ENCODE assay signal across 13 cellular contexts in genomic region chr1:226719596-226720386, GRCh38. TPM values are rescaled to one million over a fixed set of nuclear protein-coding genes. Genes with fewer than 3 reads are reported as not detected.
DNase-seq lines count a peak whose midpoint lies in the region; ATAC-seq and TF ChIP-seq lines count a peak whose summit lies in the region.
"Had no signal": no experiment of that assay in that cellular context is flagged by ENCODE, and none has a peak within 500 bp of the region (broad histone marks: within the 10 kb centered on the region; RNA-seq: fewer than 3 reads in every experiment).

No MANE protein-coding gene starts in this region.

- peak overlapping the region; percentile 66 for H3K9ac ChIP-seq in trophoblast cell (ENCODE audit: low read length)

- H4K20me1 ChIP-seq in OCI-LY7 (ENCODE audit: insufficient read depth, low read length), result peaks cover 14% of the 10 kb centered on the region

- no peak overlapping the region for H2BK12ac ChIP-seq in trophoblast cell (ENCODE audit: low read length)

- no peak overlapping the region for H3K14ac ChIP-seq in trophoblast cell (ENCODE audit: low read length)

- H3K4me1 ChIP-seq in OCI-LY7 (ENCODE audit: insufficient read depth, low read length, poor library complexity, severe bottlenecking) (peaks cover 65% of the 10 kb centered on the region), trophoblast cell (ENCODE audit: control insufficient read depth in 1 of 2, insufficient read depth in 2 of 2, low read length in 2 of 2) (peaks cover 16 to 17% of the 10 kb centered on the region in 2 experiments), A673 (ENCODE audit: insufficient read depth, low read length, poor library complexity, severe bottlenecking) (peaks cover 20% of the 10 kb centered on the region)

- TF ChIP-seq CTCF in OCI-LY7 (conservative IDR thresholded peaks at IDR 0.05; ENCODE audit: low read length) (no peak), dorsolateral prefrontal cortex (IDR thresholded peaks at IDR 0.05 in 54 of 56, conservative IDR thresholded peaks at IDR 0.05 in 2 of 56; ENCODE audit: low read depth in 1 of 56, partially characterized antibody in 56 of 56) (no peak), A673 (conservative IDR thresholded peaks at IDR 0.05; ENCODE audit: low read depth, low read length) (no peak)

- H3K79me2 ChIP-seq in OCI-LY7 (ENCODE audit: insufficient read depth, low read depth, low read length), result peaks cover 96% of the 10 kb centered on the region
- no peaks in the 10 kb centered on the region for H3K79me2 ChIP-seq in trophoblast cell (ENCODE audit: control insufficient read depth, insufficient read depth, low read length, poor library complexity)

- H3K36me3 ChIP-seq in OCI-LY7 (ENCODE audit: insufficient read depth, low read length), result peaks cover 74% of the 10 kb centered on the region
- no peaks in the 10 kb centered on the region for H3K36me3 ChIP-seq in trophoblast cell (ENCODE audit: control insufficient read depth in 1 of 2, insufficient read depth in 2 of 2, low read length in 2 of 2)
- no peaks in the 10 kb centered on the region for H3K36me3 ChIP-seq in A673 (ENCODE audit: insufficient read depth, low read length, poor library complexity, severe bottlenecking)
- H3K36me3 ChIP-seq: gastrocnemius medialis had no signal

- DNase-seq in NCI-H2171 treated with DMSO at 0.1 percent for 48 hours (lab: John Stamatoyannopoulos, UW) (peak; percentile 20), NCI-H2171 (lab: John Stamatoyannopoulos, UW) (no peak), OCI-LY7 (ENCODE audit: low spot score) (no peak), dorsolateral prefrontal cortex (no peak), trophoblast cell (no peak), A673 (ENCODE audit: low spot score) (no peak), NCI-H1694 (lab: John Stamatoyannopoulos, UW) (no peak)
- DNase-seq: activated CD4-positive, alpha-beta T cell treated with anti-CD3 and anti-CD28 coated beads, Interleukin-2, amount 50 U/mL, for 4 hours; effector CD4-positive, alpha-beta T cell; gastrocnemius medialis; NCI-H187 had no signal

- no CpG with 5 or more reads among the region's 11 CpGs for WGBS in trophoblast cell (ENCODE audit: extremely low coverage, insufficient coverage, insufficient read length)

- peak overlapping the region; percentile 37 for H3K23ac ChIP-seq in trophoblast cell (ENCODE audit: low read length)

- H3K79me1 ChIP-seq in trophoblast cell (ENCODE audit: low read length), result peaks cover 3% of the 10 kb centered on the region

- CTCF ChIA-PET in OCI-LY7 (lab: Charles Lee; ENCODE audit: unreplicated experiment), result no interaction called here
- CTCF ChIA-PET in A673 (lab: Charles Lee), result no interaction called here

- POLR2A ChIA-PET in OCI-LY7 (lab: Charles Lee), result interaction anchor here (0.6 kb wide), 2 partner anchors 10 to 1762 kb away, joined by 3 to 6 read pairs; no protein-coding TSS in a partner anchor
- POLR2A ChIA-PET in A673 (lab: Charles Lee; ENCODE audit: low non-redundant PET), result no interaction called here

- H3K9me3 ChIP-seq in OCI-LY7 (ENCODE audit: low read length) (peaks cover under 1% of the 10 kb centered on the region; the same call in 1 of the 2 replicates), trophoblast cell (ENCODE audit: insufficient read depth, low read depth, low read length) (no peaks in the 10 kb centered on the region), A673 (ENCODE audit: low read depth, low read length, poor library complexity, severe bottlenecking) (no peaks in the 10 kb centered on the region)
- H3K9me3 ChIP-seq: gastrocnemius medialis had no signal

- H2AFZ ChIP-seq in OCI-LY7 (ENCODE audit: low read length) (no peak overlapping the region), trophoblast cell (ENCODE audit: insufficient read depth, low read length, poor library complexity) (no peak overlapping the region)

- BruUV-seq in OCI-LY7 (replicated peaks; lab: Mats Ljungman, UMichigan) (no TSS peak), A673 (replicated peaks; lab: Mats Ljungman, UMichigan) (no TSS peak)

- H3K18ac ChIP-seq in trophoblast cell (ENCODE audit: low read length), result no peak overlapping the region

- H3K4me3 ChIP-seq in OCI-LY7 (ENCODE audit: low read depth, low read length, poor library complexity, severe bottlenecking), result no peak overlapping the region
- no peak overlapping the region for H3K4me3 ChIP-seq in dorsolateral prefrontal cortex
- no peak overlapping the region for H3K4me3 ChIP-seq in trophoblast cell (ENCODE audit: low read depth, low read length)
- H3K4me3 ChIP-seq in A673 (ENCODE audit: low read depth, low read length, poor library complexity, severe bottlenecking), result no peak overlapping the region
- H3K4me3 ChIP-seq: gastrocnemius medialis, K562 had no signal

- no peak overlapping the region for H2BK120ac ChIP-seq in trophoblast cell (ENCODE audit: insufficient read depth, low read length, poor library complexity)

- intact Hi-C loops in OCI-LY7 (cut with micrococcal nuclease; ENCODE audit: unreplicated experiment) (no loop called here), dorsolateral prefrontal cortex (cut with DNase I) (no loop called here), A673 (cut with micrococcal nuclease; ENCODE audit: unreplicated experiment) (no loop called here)

- H3K4me2 ChIP-seq in OCI-LY7 (ENCODE audit: low read length) (no peak overlapping the region), trophoblast cell (ENCODE audit: low read length) (no peak overlapping the region)

- H3K27me3 ChIP-seq in dorsolateral prefrontal cortex (no peaks in the 10 kb centered on the region), trophoblast cell (ENCODE audit: insufficient read depth, low read length) (no peaks in the 10 kb centered on the region), A673 (replicated peaks; ENCODE audit: insufficient read depth, low read depth, low read length, poor library complexity) (no peaks in the 10 kb centered on the region)
- H3K27me3 ChIP-seq: gastrocnemius medialis had no signal

- H4K12ac ChIP-seq in trophoblast cell (ENCODE audit: low read depth, low read length), result no peak overlapping the region

- H2BK5ac ChIP-seq in trophoblast cell (ENCODE audit: low read depth, low read length, poor library complexity), result no peak overlapping the region

- H3K9me2 ChIP-seq in OCI-LY7 (ENCODE audit: insufficient read depth, low read length), result no peaks in the 10 kb centered on the region

- H3K27ac ChIP-seq in OCI-LY7 (ENCODE audit: low read depth, low read length, poor library complexity, severe bottlenecking), result peak overlapping the region; percentile 4
- H3K27ac ChIP-seq in dorsolateral prefrontal cortex, result peak overlapping the region in 55 of 59 donors; percentile 18 to 100 (median 61)
- no peak overlapping the region for H3K27ac ChIP-seq in trophoblast cell (ENCODE audit: low read depth, low read length)
- H3K27ac ChIP-seq in A673 (ENCODE audit: low read depth, low read length, poor library complexity, severe bottlenecking), result no peak overlapping the region
- H3K27ac ChIP-seq: gastrocnemius medialis had no signal

- no peak overlapping the region for H4K8ac ChIP-seq in trophoblast cell (ENCODE audit: low read depth, low read length)

- H4K91ac ChIP-seq in trophoblast cell (ENCODE audit: low read depth, low read length), result no peak overlapping the region

- H3K4ac ChIP-seq in trophoblast cell (ENCODE audit: low read depth, low read length), result no peak overlapping the region

- no peak for ATAC-seq in GM19397 (IDR thresholded peaks at IDR 0.05; ENCODE audit: unreplicated experiment)
- ATAC-seq: gastrocnemius medialis, K562 had no signal

- H2AK5ac ChIP-seq in trophoblast cell (ENCODE audit: low read length), result no peak overlapping the region

RNA-seq across cellular contexts. Expression of gene ITPKB, which starts 19.3 kb away (rescaled TPM):
- 17.8 and 20.5 TPM in 2 replicates for total RNA-seq in OCI-LY7 (2014; rRNA removed; shearing (Covaris generic))
- total RNA-seq in OCI-LY7 (2022), result 33.3 and 33.4 TPM in 2 replicates
- 100 to 1,000 TPM in 108 of 120 experiments, 10 to 100 TPM in 12; 68.5 to 431 (median 142) TPM for total RNA-seq in dorsolateral prefrontal cortex
- polyA plus RNA-seq in trophoblast cell (2013), result 5.0 and 5.7 TPM in 2 replicates
- total RNA-seq in A673 (2021), result 12.5 and 14.1 TPM in 2 replicates

Comparison
In these comparisons a context has a peak if more than half of its experiments do, and no peak if none do; other contexts are left out.
1. H3K27ac ChIP-seq: peak in OCI-LY7 (single experiment) and dorsolateral prefrontal cortex (55 of 59); none in trophoblast cell (single experiment) and A673 (single experiment).